ENCODE assay signal across 11 cellular contexts in genomic region chr16:85003723-85004586, GRCh38. TPM values are rescaled to one million over a fixed set of nuclear protein-coding genes. Genes with fewer than 3 reads are reported as not detected.
DNase-seq lines count a peak whose midpoint lies in the region; ATAC-seq, FAIRE-seq and TF ChIP-seq lines count a peak whose summit lies in the region.
"Had no signal": no experiment of that assay in that cellular context is flagged by ENCODE, and none has a peak within 500 bp of the region (broad histone marks: within the 10 kb centered on the region; RNA-seq: fewer than 3 reads in every experiment).

No MANE protein-coding gene starts in this region.

- H3K27me3 ChIP-seq in HCT116 (ENCODE audit: insufficient read depth, low read length) = no peaks in the 10 kb centered on the region
- no peaks in the 10 kb centered on the region for H3K27me3 ChIP-seq in brain microvascular endothelial cell (replicated peaks)
- H3K27me3 ChIP-seq in stomach = no peaks in the 10 kb centered on the region

- H3K4me3 Mint-ChIP-seq in memory B cell = no peak overlapping the region

- no peak overlapping the region for H3K9ac ChIP-seq in HCT116 (ENCODE audit: low read length)

- H3K36me3 ChIP-seq in HCT116 (ENCODE audit: control insufficient read depth in 1 of 2, insufficient read depth in 2 of 2, low read length in 2 of 2) (no peaks in the 10 kb centered on the region), brain microvascular endothelial cell (replicated peaks) (no peaks in the 10 kb centered on the region), stomach (peaks cover 0 to 4% (median 3%) of the 10 kb centered on the region in 4 donors)

- WGBS in stomach, 5 donors = 38 to 54% (median 43%) methylated on average over 16 of the region's 16 CpGs

- H3K9me3 ChIP-seq in HCT116 (ENCODE audit: control insufficient read depth in 1 of 2, insufficient read depth in 1 of 2, low read depth in 1 of 2, low read length in 2 of 2) (no peaks in the 10 kb centered on the region), stomach (no peaks in the 10 kb centered on the region)

- H3K36me3 Mint-ChIP-seq in memory B cell = peaks cover 16% of the 10 kb centered on the region
- H3K36me3 Mint-ChIP-seq: IgD-negative memory B cell had no signal

- TF ChIP-seq RAD21 in HCT116 (IDR thresholded peaks at IDR 0.05; ENCODE audit: low read depth) = no peak

- H2AFZ ChIP-seq in HCT116 (ENCODE audit: low read depth, low read length, poor library complexity, severe bottlenecking) = no peak overlapping the region

- no peaks in the 10 kb centered on the region for H3K9me3 Mint-ChIP-seq in memory B cell
- H3K9me3 Mint-ChIP-seq: IgD-negative memory B cell had no signal

- peak overlapping the region; percentile 78 for H3K27ac Mint-ChIP-seq in memory B cell

- H3K27me3 Mint-ChIP-seq in memory B cell = no peaks in the 10 kb centered on the region
- H3K27me3 Mint-ChIP-seq: IgD-negative memory B cell had no signal

- no peak overlapping the region for H3K4me3 ChIP-seq in HCT116 (replicated peaks in 1 of 2; ENCODE audit: low read depth in 1 of 2, low read length in 2 of 2)
- H3K4me3 ChIP-seq in brain microvascular endothelial cell (ENCODE audit: low read depth, low read length) = no peak overlapping the region
- peak overlapping the region in 1 of 4 donors; percentile 25 for H3K4me3 ChIP-seq in stomach

- FAIRE-seq in GM19239 (lab: Jason Lieb, UNC) = no peak
- FAIRE-seq: colon had no signal

- BruUV-seq in HCT116 (replicated peaks; lab: Mats Ljungman, UMichigan) = no TSS peak

- POLR2A ChIA-PET in HCT116 (lab: Charles Lee) = no interaction called here

- CTCF ChIA-PET in HCT116 (lab: Charles Lee) = interaction anchor here (2.1 kb wide), 1 partner anchor 25 kb away, joined by 5 read pairs; no protein-coding TSS in a partner anchor

- in situ Hi-C loops in brain microvascular endothelial cell (cut with HindIII; ENCODE audit: low pct_ligation_motif_present, low sequenced_read_pairs) = no loop called here

- TF ChIP-seq POLR2A in HCT116 (IDR thresholded peaks at IDR 0.05; ENCODE audit: borderline replicate concordance, extremely low read depth, insufficient read depth, insufficient read length) = no peak
- TF ChIP-seq POLR2A in stomach (IDR thresholded peaks at IDR 0.05) = no peak

- RAD21 ChIA-PET in HCT116 (lab: Charles Lee; ENCODE audit: low non-redundant PET in 1 of 2, low total read pairs in 2 of 2, uncharacterized antibody in 2 of 2, unreplicated experiment in 2 of 2) = no interaction called here

- H3K9me2 ChIP-seq in HCT116 (ENCODE audit: insufficient read depth) = no peaks in the 10 kb centered on the region

- no peak for TF ChIP-seq CTCF in HCT116 (IDR thresholded peaks at IDR 0.05 in 2 of 3, conservative IDR thresholded peaks at IDR 0.05 in 1 of 3; ENCODE audit: borderline replicate concordance in 1 of 3, insufficient read depth in 1 of 3, low read depth in 2 of 3, low read length in 2 of 3)
- no peak for TF ChIP-seq CTCF in brain microvascular endothelial cell (IDR thresholded peaks at IDR 0.05; ENCODE audit: low read depth, low read length, missing control alignments)
- no peak for TF ChIP-seq CTCF in stomach (IDR thresholded peaks at IDR 0.05)

- H3K4me1 ChIP-seq in HCT116 (ENCODE audit: control insufficient read depth in 1 of 2, insufficient read depth in 2 of 2, low read length in 2 of 2) (peaks cover 29 to 67% of the 10 kb centered on the region in 2 experiments), stomach (peaks cover 90 to 100% (median 96%) of the 10 kb centered on the region in 4 donors)

- intact Hi-C loops in HCT116 (cut with micrococcal nuclease) (no loop called here), stomach (cut with DNase I; ENCODE audit: low total_unique reads) (no loop called here)

- DNase-seq in HCT116 (ENCODE audit: low read depth, low spot score) (no peak), brain microvascular endothelial cell (no peak), memory B cell (ENCODE audit: low spot score in 2 of 2) (no peak), stomach (no peak), GM19239 (ENCODE audit: insufficient read length, low spot score) (no peak), DMS114 treated with DMSO at 0.1 percent for 48 hours (lab: John Stamatoyannopoulos, UW; ENCODE audit: unreplicated experiment) (no peak), DMS53 treated with DMSO at 0.1 percent for 48 hours (lab: John Stamatoyannopoulos, UW; ENCODE audit: unreplicated experiment) (no peak)
- DNase-seq: NCI-H446 treated with DMSO at 0.1 percent for 48 hours had no signal

- H3K4me1 Mint-ChIP-seq in memory B cell = peaks cover 48% of the 10 kb centered on the region

- no peaks in the 10 kb centered on the region for H4K20me1 ChIP-seq in HCT116 (ENCODE audit: insufficient read depth)

- H3K27ac ChIP-seq in HCT116 (ENCODE audit: low read depth, low read length) = no peak overlapping the region
- H3K27ac ChIP-seq in brain microvascular endothelial cell = peak overlapping the region; percentile 86
- H3K27ac ChIP-seq in stomach = peak overlapping the region; percentile 76 to 95 (median 90)

- no peak for TF ChIP-seq EP300 in stomach (IDR thresholded peaks at IDR 0.05)

- peak overlapping the region; percentile 55 for H3K4me2 ChIP-seq in HCT116 (ENCODE audit: low read length)

- H3K79me2 ChIP-seq in HCT116 (ENCODE audit: insufficient read depth, low read length) = peaks cover 98% of the 10 kb centered on the region

- ATAC-seq in HCT116 (peak; percentile 30), memory B cell (ENCODE audit: low read depth) (no peak), GM19328 (IDR thresholded peaks at IDR 0.05; ENCODE audit: unreplicated experiment) (no peak)

TF ChIP-seq in HCT116, 20 proteins besides CTCF, POLR2A, EP300 and RAD21 (continues in another document):
- no peak for TF ChIP-seq SIN3A (IDR thresholded peaks at IDR 0.05; ENCODE audit: low read depth)
- no peak for TF ChIP-seq MAX (IDR thresholded peaks at IDR 0.05)
- no peak for TF ChIP-seq REST (IDR thresholded peaks at IDR 0.05; ENCODE audit: low read depth)
- no peak for TF ChIP-seq EGR1 (IDR thresholded peaks at IDR 0.05; ENCODE audit: low read depth)
- no peak for TF ChIP-seq FOSL1 (IDR thresholded peaks at IDR 0.05; ENCODE audit: low read depth)
- TF ChIP-seq SRF (IDR thresholded peaks at IDR 0.05; ENCODE audit: low read depth) = no peak
- no peak for TF ChIP-seq CEBPB (IDR thresholded peaks at IDR 0.05; ENCODE audit: low read depth)
- no peak for TF ChIP-seq TCF7L2 (IDR thresholded peaks at IDR 0.05; ENCODE audit: borderline replicate concordance, extremely low read depth, insufficient read depth, insufficient read length)
- no peak for TF ChIP-seq ELF1 (IDR thresholded peaks at IDR 0.05; ENCODE audit: borderline replicate concordance, low read depth)
- no peak for TF ChIP-seq ATF3 (IDR thresholded peaks at IDR 0.05)
- TF ChIP-seq POLR2AphosphoS5 (IDR thresholded peaks at IDR 0.05; ENCODE audit: low read depth, low read length) = no peak
- no peak for TF ChIP-seq CBX3 (IDR thresholded peaks at IDR 0.05; ENCODE audit: low read depth)

RNA-seq across cellular contexts. Expression of gene ZDHHC7, which starts 7.4 kb away (rescaled TPM):
- total RNA-seq in HCT116 (2021; ENCODE audit: unreplicated experiment) (39.9 TPM), stomach (100 to 1,000 TPM in 2 of 5 donors, 10 to 100 TPM in 3; 54.3 to 358 (median 58.1) TPM)
- 24.0 and 24.9 TPM in 2 replicates for polyA plus RNA-seq in HCT116 (2012)
- polyA plus RNA-seq in stomach = 10 to 100 TPM; 15.0 to 23.0 (median 15.4) TPM

RNA-seq across cellular contexts. Expression of gene KIAA0513, which starts 23.6 kb away (rescaled TPM):
- total RNA-seq in HCT116 (2021; ENCODE audit: unreplicated experiment) (6.6 TPM), stomach (10 to 100 TPM; 13.3 to 40.6 (median 17.6) TPM)
- polyA plus RNA-seq in HCT116 (2012) = 4.4 and 4.9 TPM in 2 replicates
- 10 to 100 TPM in 1 of 3 donors, 1 to 10 TPM in 2; 3.6 to 10.2 (median 8.4) TPM for polyA plus RNA-seq in stomach
